11 cellular contexts compared by ENCODE assay signal in the genomic region with DNA sequence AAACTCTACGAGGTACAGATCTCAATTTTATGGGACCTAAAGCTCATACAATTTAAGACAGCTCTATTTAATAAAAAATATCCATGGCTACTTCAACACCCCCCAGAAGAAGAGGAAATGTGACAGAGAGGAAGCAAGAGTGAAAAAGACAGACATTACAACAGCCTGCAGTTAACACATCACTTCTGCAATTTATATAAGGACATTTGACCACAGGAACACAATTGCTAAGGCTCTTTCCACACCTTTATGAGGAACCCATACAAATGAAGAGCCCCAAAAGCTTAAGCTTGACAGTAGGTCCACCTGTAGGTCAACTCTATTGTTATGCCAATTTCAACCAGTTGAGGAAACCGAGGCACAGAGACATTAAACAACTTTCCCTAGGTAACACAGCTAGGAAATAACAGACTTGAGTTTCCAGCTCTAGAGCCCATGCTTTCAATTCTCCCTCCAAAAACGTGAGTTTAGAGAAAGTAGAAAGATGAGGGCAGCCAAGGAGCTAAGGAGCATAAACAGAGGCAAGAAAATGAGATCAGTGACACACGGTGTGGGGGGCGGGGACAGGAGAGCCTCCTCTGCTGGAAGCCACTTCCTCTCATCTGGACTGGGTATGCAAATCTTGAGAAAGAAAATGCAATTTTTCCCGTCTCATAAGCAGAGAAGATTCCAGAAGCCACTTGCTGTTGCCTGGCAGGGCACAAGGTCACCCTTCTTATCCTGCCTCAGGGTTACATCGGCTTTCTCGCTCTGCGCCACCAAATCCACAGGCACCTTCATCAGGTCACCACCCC. TPM values are rescaled to one million over a fixed set of nuclear protein-coding genes. Genes with fewer than 3 reads are reported as not detected.
A peak's percentile ranks its signal among the peaks of the same experiment; 100 is the strongest.
DNase-seq lines count a peak whose midpoint lies in the region; ATAC-seq and TF ChIP-seq lines count a peak whose summit lies in the region.
"Had no signal": no experiment of that assay in that cellular context is flagged by ENCODE, and none has a peak within 500 bp of the region (broad histone marks: within the 10 kb centered on the region; RNA-seq: fewer than 3 reads in every experiment).

No MANE protein-coding gene starts in this region.

- H3K4me1 ChIP-seq in breast epithelium: no peaks in the 10 kb centered on the region
- H3K4me1 ChIP-seq: pancreas had no signal

- H3K36me3 ChIP-seq in breast epithelium: no peaks in the 10 kb centered on the region
- H3K36me3 ChIP-seq: pancreas had no signal

- no peak for TF ChIP-seq CTCF in breast epithelium (IDR thresholded peaks at IDR 0.05)

- H3K4me1 Mint-ChIP-seq in naive B cell: peaks cover 36 to 48% (median 42%) of the 10 kb centered on the region in 3 donors

- no peak overlapping the region for H3K4me3 ChIP-seq in breast epithelium
- H3K4me3 ChIP-seq: pancreas had no signal

- no peaks in the 10 kb centered on the region for H3K27me3 ChIP-seq in breast epithelium
- H3K27me3 ChIP-seq: pancreas had no signal

- H3K36me3 Mint-ChIP-seq in naive B cell: peaks cover 0 to 3% of the 10 kb centered on the region in 2 donors
- H3K36me3 Mint-ChIP-seq: activated naive CD8-positive, alpha-beta T cell had no signal

- peak; percentile 33 for ATAC-seq in GM18511 (IDR thresholded peaks at IDR 0.05; ENCODE audit: unreplicated experiment)
- ATAC-seq in HG02798 (IDR thresholded peaks at IDR 0.05; ENCODE audit: poor library complexity, unreplicated experiment): peak; percentile 26
- ATAC-seq in naive B cell (ENCODE audit: low read depth in 2 of 2): peak; percentile 40 to 46
- no peak for ATAC-seq in GM21528 (IDR thresholded peaks at IDR 0.05; ENCODE audit: low FRiP score, unreplicated experiment)

- peak; percentile 17 for DNase-seq in OCI-M1 (lab: John Stamatoyannopoulos, UW)
- DNase-seq in naive B cell: peak; percentile 31
- DNase-seq in breast epithelium (ENCODE audit: low spot score in 2 of 2): no peak
- no peak for DNase-seq in glomerular visceral epithelial cell (ENCODE audit: extremely low spot score)
- DNase-seq: pancreas had no signal

- peaks cover 0 to under 1% (median 0%) of the 10 kb centered on the region in 7 donors for H3K9me3 Mint-ChIP-seq in naive B cell
- H3K9me3 Mint-ChIP-seq: T-helper 1 cell treated with Interleukin-12 subunit alpha and Interleukin-12 subunit beta and Interleukin-4 antibody, amounts not matched to agents 30 μg/mL and 1 μg/mL, for 36 hours had no signal

- no peak overlapping the region for H3K27ac ChIP-seq in breast epithelium

- no peaks in the 10 kb centered on the region for H3K9me3 ChIP-seq in breast epithelium
- H3K9me3 ChIP-seq: pancreas had no signal

- H3K27ac Mint-ChIP-seq in naive B cell: peak overlapping the region in 5 of 6 donors; percentile 0 to 94 (median 35)
- H3K27ac Mint-ChIP-seq: activated naive CD8-positive, alpha-beta T cell; T-helper 1 cell treated with Interleukin-12 subunit alpha and Interleukin-12 subunit beta and Interleukin-4 antibody, amounts not matched to agents 30 μg/mL and 1 μg/mL, for 36 hours had no signal

- no peak for TF ChIP-seq POLR2A in breast epithelium (IDR thresholded peaks at IDR 0.05)

- H3K27me3 Mint-ChIP-seq in naive B cell: peaks cover 0 to 5% (median 5%) of the 10 kb centered on the region in 3 donors

- peak overlapping the region in 7 of 8 donors; percentile 55 to 82 (median 71) for H3K4me3 Mint-ChIP-seq in naive B cell
- H3K4me3 Mint-ChIP-seq: activated naive CD8-positive, alpha-beta T cell; T-helper 1 cell treated with Interleukin-12 subunit alpha and Interleukin-12 subunit beta and Interleukin-4 antibody, amounts not matched to agents 30 μg/mL and 1 μg/mL, for 36 hours had no signal

- intact Hi-C loops in breast epithelium (cut with DNase I; ENCODE audit: low total_unique reads): no loop called here

RNA-seq across cellular contexts. Expression of a gene that starts 5.8 kb away (rescaled TPM):
- polyA plus RNA-seq in naive B cell (ENCODE audit: low read depth in 6 of 6): not detected
- not detected for total RNA-seq in breast epithelium
- total RNA-seq: G401, pancreas had no signal
- polyA plus RNA-seq: pancreas had no signal

Comparison
In these comparisons a context has a peak if more than half of its experiments do, and no peak if none do; other contexts are left out.
1. DNase-seq: peak in OCI-M1 (single experiment) and naive B cell (single experiment); none in breast epithelium (0 of 2) and glomerular visceral epithelial cell (single experiment).